Comparison of ENCODE assay signal across 1 cellular context in the genomic region with DNA sequence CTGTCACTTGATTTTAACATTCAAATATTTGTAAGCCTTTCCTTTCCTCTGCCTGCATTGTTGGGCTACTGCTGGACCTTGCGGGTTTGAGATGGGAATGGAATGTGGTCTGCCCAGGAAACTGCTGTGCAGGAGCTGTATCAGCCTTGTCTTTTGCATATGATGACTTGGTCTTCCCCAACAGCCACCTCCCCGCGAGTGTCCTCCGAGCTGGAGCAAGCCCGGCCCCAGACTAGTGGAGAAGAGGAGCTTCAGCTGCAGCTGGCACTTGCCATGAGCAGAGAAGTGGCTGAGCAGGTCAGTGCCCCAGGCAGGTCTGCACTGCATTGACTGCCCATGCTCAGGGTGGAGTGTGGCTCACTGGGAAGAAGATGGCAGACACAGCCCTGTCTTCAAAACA.
TF ChIP-seq lines count a peak whose summit lies in the region.

No MANE protein-coding gene starts in this region.

TF ChIP-seq in GM23338, 12 proteins besides CTCF, POLR2A, EP300 and RAD21 (continued from another document):
- TF ChIP-seq, protein P1, sequence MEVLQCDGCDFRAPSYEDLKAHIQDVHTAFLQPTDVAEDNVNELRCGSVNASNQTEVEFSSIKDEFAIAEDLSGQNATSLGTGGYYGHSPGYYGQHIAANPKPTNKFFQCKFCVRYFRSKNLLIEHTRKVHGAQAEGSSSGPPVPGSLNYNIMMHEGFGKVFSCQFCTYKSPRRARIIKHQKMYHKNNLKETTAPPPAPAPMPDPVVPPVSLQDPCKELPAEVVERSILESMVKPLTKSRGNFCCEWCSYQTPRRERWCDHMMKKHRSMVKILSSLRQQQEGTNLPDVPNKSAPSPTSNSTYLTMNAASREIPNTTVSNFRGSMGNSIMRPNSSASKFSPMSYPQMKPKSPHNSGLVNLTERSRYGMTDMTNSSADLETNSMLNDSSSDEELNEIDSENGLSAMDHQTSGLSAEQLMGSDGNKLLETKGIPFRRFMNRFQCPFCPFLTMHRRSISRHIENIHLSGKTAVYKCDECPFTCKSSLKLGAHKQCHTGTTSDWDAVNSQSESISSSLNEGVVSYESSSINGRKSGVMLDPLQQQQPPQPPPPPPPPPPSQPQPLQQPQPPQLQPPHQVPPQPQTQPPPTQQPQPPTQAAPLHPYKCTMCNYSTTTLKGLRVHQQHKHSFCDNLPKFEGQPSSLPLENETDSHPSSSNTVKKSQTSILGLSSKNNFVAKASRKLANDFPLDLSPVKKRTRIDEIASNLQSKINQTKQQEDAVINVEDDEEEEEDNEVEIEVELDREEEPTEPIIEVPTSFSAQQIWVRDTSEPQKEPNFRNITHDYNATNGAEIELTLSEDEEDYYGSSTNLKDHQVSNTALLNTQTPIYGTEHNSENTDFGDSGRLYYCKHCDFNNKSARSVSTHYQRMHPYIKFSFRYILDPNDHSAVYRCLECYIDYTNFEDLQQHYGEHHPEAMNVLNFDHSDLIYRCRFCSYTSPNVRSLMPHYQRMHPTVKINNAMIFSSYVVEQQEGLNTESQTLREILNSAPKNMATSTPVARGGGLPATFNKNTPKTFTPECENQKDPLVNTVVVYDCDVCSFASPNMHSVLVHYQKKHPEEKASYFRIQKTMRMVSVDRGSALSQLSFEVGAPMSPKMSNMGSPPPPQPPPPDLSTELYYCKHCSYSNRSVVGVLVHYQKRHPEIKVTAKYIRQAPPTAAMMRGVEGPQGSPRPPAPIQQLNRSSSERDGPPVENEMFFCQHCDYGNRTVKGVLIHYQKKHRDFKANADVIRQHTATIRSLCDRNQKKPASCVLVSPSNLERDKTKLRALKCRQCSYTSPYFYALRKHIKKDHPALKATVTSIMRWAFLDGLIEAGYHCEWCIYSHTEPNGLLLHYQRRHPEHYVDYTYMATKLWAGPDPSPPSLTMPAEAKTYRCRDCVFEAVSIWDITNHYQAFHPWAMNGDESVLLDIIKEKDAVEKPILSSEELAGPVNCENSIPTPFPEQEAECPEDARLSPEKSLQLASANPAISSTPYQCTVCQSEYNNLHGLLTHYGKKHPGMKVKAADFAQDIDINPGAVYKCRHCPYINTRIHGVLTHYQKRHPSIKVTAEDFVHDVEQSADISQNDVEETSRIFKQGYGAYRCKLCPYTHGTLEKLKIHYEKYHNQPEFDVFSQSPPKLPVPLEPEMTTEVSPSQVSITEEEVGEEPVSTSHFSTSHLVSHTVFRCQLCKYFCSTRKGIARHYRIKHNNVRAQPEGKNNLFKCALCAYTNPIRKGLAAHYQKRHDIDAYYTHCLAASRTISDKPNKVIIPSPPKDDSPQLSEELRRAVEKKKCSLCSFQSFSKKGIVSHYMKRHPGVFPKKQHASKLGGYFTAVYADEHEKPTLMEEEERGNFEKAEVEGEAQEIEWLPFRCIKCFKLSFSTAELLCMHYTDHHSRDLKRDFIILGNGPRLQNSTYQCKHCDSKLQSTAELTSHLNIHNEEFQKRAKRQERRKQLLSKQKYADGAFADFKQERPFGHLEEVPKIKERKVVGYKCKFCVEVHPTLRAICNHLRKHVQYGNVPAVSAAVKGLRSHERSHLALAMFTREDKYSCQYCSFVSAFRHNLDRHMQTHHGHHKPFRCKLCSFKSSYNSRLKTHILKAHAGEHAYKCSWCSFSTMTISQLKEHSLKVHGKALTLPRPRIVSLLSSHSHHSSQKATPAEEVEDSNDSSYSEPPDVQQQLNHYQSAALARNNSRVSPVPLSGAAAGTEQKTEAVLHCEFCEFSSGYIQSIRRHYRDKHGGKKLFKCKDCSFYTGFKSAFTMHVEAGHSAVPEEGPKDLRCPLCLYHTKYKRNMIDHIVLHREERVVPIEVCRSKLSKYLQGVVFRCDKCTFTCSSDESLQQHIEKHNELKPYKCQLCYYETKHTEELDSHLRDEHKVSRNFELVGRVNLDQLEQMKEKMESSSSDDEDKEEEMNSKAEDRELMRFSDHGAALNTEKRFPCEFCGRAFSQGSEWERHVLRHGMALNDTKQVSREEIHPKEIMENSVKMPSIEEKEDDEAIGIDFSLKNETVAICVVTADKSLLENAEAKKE (CRISPR knock-in tag; IDR thresholded peaks at IDR 0.05), result no peak
- TF ChIP-seq ZNF331 (CRISPR knock-in tag; IDR thresholded peaks at IDR 0.05; ENCODE audit: low read depth) (no peak), ZNF114 (CRISPR knock-in tag; IDR thresholded peaks at IDR 0.05) (no peak), EZH2phosphoT487 (IDR thresholded peaks at IDR 0.05; ENCODE audit: unreplicated experiment) (no peak), NANOG (IDR thresholded peaks at IDR 0.05; ENCODE audit: borderline replicate concordance) (no peak), EZH2 (IDR thresholded peaks at IDR 0.05; ENCODE audit: low read depth, unreplicated experiment) (no peak), STAT1 (IDR thresholded peaks at IDR 0.05; ENCODE audit: unreplicated experiment) (no peak)
